2 cellular contexts compared by ENCODE assay signal in the genomic region with DNA sequence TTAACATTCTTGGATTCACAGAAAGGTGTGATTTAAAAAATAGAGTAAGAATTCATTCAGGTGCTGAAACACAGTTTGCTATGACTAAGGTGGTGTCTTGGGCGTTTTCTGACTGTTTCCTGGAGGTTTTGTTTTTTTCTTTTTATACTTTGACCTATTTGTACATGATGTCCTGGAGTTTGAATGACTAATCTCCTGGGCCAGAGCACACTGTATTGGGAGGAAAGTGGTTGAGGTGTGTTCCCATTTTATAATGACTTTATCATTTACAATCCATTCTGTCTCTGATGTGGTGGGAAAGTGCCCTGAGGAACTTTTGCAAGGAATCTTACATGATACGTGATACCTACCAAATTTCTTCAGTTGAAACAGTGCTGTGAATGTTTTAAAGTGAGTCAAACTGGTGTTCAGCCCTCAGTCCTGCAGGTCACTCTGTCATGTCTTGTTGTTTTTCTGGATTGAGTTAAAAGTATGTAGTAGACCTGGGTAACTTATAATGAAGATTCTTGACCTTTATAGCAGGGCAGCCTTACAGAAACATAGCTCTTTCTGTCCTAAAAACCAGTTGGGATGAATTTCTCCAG.
TF ChIP-seq lines count a peak whose summit lies in the region.

No MANE protein-coding gene starts in this region.

TF ChIP-seq in liver, 16 proteins besides CTCF, POLR2A, EP300 and RAD21:
- TF ChIP-seq, protein P1, sequence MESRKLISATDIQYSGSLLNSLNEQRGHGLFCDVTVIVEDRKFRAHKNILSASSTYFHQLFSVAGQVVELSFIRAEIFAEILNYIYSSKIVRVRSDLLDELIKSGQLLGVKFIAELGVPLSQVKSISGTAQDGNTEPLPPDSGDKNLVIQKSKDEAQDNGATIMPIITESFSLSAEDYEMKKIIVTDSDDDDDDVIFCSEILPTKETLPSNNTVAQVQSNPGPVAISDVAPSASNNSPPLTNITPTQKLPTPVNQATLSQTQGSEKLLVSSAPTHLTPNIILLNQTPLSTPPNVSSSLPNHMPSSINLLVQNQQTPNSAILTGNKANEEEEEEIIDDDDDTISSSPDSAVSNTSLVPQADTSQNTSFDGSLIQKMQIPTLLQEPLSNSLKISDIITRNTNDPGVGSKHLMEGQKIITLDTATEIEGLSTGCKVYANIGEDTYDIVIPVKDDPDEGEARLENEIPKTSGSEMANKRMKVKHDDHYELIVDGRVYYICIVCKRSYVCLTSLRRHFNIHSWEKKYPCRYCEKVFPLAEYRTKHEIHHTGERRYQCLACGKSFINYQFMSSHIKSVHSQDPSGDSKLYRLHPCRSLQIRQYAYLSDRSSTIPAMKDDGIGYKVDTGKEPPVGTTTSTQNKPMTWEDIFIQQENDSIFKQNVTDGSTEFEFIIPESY (IDR thresholded peaks at IDR 0.05), result no peak
- TF ChIP-seq, protein P2, sequence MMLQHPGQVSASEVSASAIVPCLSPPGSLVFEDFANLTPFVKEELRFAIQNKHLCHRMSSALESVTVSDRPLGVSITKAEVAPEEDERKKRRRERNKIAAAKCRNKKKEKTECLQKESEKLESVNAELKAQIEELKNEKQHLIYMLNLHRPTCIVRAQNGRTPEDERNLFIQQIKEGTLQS (IDR thresholded peaks at IDR 0.05), result no peak
- TF ChIP-seq HNF4G (IDR thresholded peaks at IDR 0.05), result no peak
- TF ChIP-seq HNF4A (conservative IDR thresholded peaks at IDR 0.05), result peak; percentile 61 to 68
- no peak for TF ChIP-seq TAF1 (conservative IDR thresholded peaks at IDR 0.05)
- peak in 1 of 2 donors; percentile 24 for TF ChIP-seq RXRA (IDR thresholded peaks at IDR 0.05)
- TF ChIP-seq, protein P3, sequence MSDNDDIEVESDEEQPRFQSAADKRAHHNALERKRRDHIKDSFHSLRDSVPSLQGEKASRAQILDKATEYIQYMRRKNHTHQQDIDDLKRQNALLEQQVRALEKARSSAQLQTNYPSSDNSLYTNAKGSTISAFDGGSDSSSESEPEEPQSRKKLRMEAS (IDR thresholded peaks at IDR 0.05), result no peak
- TF ChIP-seq, protein P4, sequence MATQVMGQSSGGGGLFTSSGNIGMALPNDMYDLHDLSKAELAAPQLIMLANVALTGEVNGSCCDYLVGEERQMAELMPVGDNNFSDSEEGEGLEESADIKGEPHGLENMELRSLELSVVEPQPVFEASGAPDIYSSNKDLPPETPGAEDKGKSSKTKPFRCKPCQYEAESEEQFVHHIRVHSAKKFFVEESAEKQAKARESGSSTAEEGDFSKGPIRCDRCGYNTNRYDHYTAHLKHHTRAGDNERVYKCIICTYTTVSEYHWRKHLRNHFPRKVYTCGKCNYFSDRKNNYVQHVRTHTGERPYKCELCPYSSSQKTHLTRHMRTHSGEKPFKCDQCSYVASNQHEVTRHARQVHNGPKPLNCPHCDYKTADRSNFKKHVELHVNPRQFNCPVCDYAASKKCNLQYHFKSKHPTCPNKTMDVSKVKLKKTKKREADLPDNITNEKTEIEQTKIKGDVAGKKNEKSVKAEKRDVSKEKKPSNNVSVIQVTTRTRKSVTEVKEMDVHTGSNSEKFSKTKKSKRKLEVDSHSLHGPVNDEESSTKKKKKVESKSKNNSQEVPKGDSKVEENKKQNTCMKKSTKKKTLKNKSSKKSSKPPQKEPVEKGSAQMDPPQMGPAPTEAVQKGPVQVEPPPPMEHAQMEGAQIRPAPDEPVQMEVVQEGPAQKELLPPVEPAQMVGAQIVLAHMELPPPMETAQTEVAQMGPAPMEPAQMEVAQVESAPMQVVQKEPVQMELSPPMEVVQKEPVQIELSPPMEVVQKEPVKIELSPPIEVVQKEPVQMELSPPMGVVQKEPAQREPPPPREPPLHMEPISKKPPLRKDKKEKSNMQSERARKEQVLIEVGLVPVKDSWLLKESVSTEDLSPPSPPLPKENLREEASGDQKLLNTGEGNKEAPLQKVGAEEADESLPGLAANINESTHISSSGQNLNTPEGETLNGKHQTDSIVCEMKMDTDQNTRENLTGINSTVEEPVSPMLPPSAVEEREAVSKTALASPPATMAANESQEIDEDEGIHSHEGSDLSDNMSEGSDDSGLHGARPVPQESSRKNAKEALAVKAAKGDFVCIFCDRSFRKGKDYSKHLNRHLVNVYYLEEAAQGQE (IDR thresholded peaks at IDR 0.05), result no peak
- TF ChIP-seq SP1 (IDR thresholded peaks at IDR 0.05), result no peak
- no peak for TF ChIP-seq FOXA2 (IDR thresholded peaks at IDR 0.05)
- no peak for TF ChIP-seq EGR1 (IDR thresholded peaks at IDR 0.05; ENCODE audit: low read depth in 2 of 2)
- TF ChIP-seq FOXA1 (IDR thresholded peaks at IDR 0.05), result no peak
- no peak for TF ChIP-seq GABPA (IDR thresholded peaks at IDR 0.05 in 1 of 2, conservative IDR thresholded peaks at IDR 0.05 in 1 of 2)
- TF ChIP-seq YY1 (IDR thresholded peaks at IDR 0.05), result no peak
- TF ChIP-seq JUND (IDR thresholded peaks at IDR 0.05), result peak in 1 of 2 donors; percentile 77
- no peak for TF ChIP-seq NR2F2 (IDR thresholded peaks at IDR 0.05)
TF ChIP-seq in liver: peak in this region for 3.

TF ChIP-seq in HepG2, 621 proteins besides CTCF, POLR2A, EP300 and RAD21 (continued from another document):
- TF ChIP-seq, protein P5, sequence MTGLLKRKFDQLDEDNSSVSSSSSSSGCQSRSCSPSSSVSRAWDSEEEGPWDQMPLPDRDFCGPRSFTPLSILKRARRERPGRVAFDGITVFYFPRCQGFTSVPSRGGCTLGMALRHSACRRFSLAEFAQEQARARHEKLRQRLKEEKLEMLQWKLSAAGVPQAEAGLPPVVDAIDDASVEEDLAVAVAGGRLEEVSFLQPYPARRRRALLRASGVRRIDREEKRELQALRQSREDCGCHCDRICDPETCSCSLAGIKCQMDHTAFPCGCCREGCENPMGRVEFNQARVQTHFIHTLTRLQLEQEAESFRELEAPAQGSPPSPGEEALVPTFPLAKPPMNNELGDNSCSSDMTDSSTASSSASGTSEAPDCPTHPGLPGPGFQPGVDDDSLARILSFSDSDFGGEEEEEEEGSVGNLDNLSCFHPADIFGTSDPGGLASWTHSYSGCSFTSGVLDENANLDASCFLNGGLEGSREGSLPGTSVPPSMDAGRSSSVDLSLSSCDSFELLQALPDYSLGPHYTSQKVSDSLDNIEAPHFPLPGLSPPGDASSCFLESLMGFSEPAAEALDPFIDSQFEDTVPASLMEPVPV (CRISPR knock-in tag; IDR thresholded peaks at IDR 0.05), result no peak
- no peak for TF ChIP-seq DNMT3B (CRISPR knock-in tag; conservative IDR thresholded peaks at IDR 0.05)
- no peak for TF ChIP-seq ONECUT2 (CRISPR knock-in tag; IDR thresholded peaks at IDR 0.05)
- TF ChIP-seq NFYC (CRISPR knock-in tag; IDR thresholded peaks at IDR 0.05), result no peak
- no peak for TF ChIP-seq FIP1L1 (IDR thresholded peaks at IDR 0.05; ENCODE audit: borderline replicate concordance, insufficient read depth, low read depth, low read length)
- TF ChIP-seq, protein P6, sequence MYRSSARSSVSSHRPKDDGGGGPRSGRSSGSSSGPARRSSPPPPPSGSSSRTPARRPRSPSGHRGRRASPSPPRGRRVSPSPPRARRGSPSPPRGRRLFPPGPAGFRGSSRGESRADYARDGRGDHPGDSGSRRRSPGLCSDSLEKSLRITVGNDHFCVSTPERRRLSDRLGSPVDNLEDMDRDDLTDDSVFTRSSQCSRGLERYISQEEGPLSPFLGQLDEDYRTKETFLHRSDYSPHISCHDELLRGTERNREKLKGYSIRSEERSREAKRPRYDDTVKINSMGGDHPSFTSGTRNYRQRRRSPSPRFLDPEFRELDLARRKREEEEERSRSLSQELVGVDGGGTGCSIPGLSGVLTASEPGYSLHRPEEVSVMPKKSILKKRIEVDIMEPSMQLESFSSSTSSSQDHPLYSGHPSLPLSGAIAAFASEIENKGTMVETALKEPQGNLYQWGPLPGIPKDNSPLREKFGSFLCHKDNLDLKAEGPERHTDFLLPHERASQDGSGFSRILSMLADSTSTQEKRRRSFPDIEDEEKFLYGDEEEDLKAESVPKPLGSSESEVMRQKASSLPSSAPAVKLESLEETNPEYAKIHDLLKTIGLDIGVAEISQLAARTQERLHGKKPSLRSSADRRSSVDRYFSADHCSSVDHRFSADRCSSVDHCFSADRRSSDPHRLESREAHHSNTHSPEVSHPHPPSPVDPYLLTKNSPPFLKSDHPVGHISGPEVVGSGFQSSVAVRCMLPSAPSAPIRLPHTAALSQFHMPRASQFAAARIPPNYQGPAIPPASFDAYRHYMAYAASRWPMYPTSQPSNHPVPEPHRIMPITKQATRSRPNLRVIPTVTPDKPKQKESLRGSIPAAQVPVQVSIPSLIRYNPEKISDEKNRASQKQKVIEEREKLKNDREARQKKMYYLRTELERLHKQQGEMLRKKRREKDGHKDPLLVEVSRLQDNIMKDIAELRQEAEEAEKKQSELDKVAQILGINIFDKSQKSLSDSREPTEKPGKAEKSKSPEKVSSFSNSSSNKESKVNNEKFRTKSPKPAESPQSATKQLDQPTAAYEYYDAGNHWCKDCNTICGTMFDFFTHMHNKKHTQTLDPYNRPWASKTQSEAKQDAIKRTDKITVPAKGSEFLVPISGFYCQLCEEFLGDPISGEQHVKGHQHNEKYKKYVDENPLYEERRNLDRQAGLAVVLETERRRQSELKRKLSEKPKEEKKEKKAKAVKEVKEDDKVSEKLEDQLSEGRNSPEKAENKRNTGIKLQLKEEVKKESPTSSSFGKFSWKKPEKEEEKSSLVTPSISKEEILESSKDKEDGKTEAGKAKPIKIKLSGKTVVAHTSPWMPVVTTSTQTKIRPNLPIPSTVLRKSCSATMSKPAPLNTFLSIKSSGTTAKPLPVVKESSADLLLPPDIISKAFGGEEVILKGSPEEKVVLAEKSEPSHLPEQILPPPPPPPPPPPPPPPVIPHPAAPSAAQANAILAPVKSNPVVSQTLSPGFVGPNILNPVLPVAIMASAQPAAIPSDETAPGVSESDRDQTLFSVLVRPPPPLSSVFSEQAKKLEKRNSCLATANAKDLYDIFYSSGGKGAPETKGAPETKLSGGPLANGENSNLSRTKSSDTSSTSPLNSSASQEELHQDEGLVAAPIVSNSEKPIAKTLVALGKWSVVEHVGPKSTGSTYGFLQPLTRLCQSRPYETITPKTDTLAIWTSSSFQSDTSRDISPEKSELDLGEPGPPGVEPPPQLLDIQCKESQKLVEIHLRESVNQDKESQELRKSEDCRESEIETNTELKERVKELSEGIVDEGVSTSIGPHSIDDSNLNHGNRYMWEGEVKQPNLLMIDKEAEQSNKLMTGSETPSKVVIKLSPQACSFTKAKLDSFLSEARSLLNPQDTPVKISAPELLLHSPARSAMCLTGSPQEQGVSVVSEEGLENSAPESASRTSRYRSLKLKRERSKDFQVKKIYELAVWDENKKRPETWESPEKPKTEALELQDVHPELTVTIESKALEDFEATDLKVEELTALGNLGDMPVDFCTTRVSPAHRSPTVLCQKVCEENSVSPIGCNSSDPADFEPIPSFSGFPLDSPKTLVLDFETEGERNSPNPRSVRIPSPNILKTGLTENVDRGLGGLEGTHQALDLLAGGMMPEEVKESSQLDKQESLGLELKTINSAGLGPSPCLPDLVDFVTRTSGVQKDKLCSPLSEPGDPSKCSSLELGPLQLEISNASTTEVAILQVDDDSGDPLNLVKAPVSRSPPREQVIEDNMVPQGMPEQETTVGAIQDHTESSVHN (CRISPR knock-in tag; IDR thresholded peaks at IDR 0.05), result no peak
- no peak for TF ChIP-seq ZNF615 (CRISPR knock-in tag; IDR thresholded peaks at IDR 0.05; ENCODE audit: borderline replicate concordance)
- no peak for TF ChIP-seq ZSCAN12 (CRISPR knock-in tag; IDR thresholded peaks at IDR 0.05)
- TF ChIP-seq ZNF766 (CRISPR knock-in tag; IDR thresholded peaks at IDR 0.05; ENCODE audit: borderline replicate concordance), result no peak
- no peak for TF ChIP-seq SCMH1 (CRISPR knock-in tag; IDR thresholded peaks at IDR 0.05; ENCODE audit: borderline replicate concordance)
- TF ChIP-seq GTF3A (CRISPR knock-in tag; conservative IDR thresholded peaks at IDR 0.05), result no peak
- TF ChIP-seq ATF1 (CRISPR knock-in tag; IDR thresholded peaks at IDR 0.05), result no peak
- TF ChIP-seq, protein P7, sequence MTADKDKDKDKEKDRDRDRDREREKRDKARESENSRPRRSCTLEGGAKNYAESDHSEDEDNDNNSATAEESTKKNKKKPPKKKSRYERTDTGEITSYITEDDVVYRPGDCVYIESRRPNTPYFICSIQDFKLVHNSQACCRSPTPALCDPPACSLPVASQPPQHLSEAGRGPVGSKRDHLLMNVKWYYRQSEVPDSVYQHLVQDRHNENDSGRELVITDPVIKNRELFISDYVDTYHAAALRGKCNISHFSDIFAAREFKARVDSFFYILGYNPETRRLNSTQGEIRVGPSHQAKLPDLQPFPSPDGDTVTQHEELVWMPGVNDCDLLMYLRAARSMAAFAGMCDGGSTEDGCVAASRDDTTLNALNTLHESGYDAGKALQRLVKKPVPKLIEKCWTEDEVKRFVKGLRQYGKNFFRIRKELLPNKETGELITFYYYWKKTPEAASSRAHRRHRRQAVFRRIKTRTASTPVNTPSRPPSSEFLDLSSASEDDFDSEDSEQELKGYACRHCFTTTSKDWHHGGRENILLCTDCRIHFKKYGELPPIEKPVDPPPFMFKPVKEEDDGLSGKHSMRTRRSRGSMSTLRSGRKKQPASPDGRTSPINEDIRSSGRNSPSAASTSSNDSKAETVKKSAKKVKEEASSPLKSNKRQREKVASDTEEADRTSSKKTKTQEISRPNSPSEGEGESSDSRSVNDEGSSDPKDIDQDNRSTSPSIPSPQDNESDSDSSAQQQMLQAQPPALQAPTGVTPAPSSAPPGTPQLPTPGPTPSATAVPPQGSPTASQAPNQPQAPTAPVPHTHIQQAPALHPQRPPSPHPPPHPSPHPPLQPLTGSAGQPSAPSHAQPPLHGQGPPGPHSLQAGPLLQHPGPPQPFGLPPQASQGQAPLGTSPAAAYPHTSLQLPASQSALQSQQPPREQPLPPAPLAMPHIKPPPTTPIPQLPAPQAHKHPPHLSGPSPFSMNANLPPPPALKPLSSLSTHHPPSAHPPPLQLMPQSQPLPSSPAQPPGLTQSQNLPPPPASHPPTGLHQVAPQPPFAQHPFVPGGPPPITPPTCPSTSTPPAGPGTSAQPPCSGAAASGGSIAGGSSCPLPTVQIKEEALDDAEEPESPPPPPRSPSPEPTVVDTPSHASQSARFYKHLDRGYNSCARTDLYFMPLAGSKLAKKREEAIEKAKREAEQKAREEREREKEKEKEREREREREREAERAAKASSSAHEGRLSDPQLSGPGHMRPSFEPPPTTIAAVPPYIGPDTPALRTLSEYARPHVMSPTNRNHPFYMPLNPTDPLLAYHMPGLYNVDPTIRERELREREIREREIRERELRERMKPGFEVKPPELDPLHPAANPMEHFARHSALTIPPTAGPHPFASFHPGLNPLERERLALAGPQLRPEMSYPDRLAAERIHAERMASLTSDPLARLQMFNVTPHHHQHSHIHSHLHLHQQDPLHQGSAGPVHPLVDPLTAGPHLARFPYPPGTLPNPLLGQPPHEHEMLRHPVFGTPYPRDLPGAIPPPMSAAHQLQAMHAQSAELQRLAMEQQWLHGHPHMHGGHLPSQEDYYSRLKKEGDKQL (CRISPR knock-in tag; IDR thresholded peaks at IDR 0.05; ENCODE audit: low read depth), result no peak
- no peak for TF ChIP-seq SIN3B (IDR thresholded peaks at IDR 0.05; ENCODE audit: low read length)
- no peak for TF ChIP-seq PLRG1 (conservative IDR thresholded peaks at IDR 0.05)
